Comparison of ENCODE assay signal across 2 cellular contexts in genomic region chr20:63750807-63751470, GRCh38.
TF ChIP-seq lines count a peak whose summit lies in the region.

No MANE protein-coding gene starts in this region.

TF ChIP-seq in SK-N-SH, 30 proteins besides CTCF, POLR2A, EP300 and RAD21:
- TF ChIP-seq TCF12 (IDR thresholded peaks at IDR 0.05) (no peak), FOXJ3 (CRISPR knock-in tag; IDR thresholded peaks at IDR 0.05) (no peak), FOSL2 (IDR thresholded peaks at IDR 0.05; ENCODE audit: borderline replicate concordance, low read depth) (no peak), MAX (IDR thresholded peaks at IDR 0.05; ENCODE audit: low read depth) (no peak), SMC3 (IDR thresholded peaks at IDR 0.05; ENCODE audit: low read depth, low read length) (no peak), FOXM1 (IDR thresholded peaks at IDR 0.05; ENCODE audit: low read depth) (no peak), REST (IDR thresholded peaks at IDR 0.05; ENCODE audit: low read depth, low read length) (no peak), SIN3A (IDR thresholded peaks at IDR 0.05; ENCODE audit: borderline replicate concordance, low read depth, low read length) (no peak), ZBTB33 (IDR thresholded peaks at IDR 0.05; ENCODE audit: borderline replicate concordance, low read depth) (no peak), USF1 (IDR thresholded peaks at IDR 0.05; ENCODE audit: borderline replicate concordance, low read depth) (no peak), NFIC (IDR thresholded peaks at IDR 0.05; ENCODE audit: borderline replicate concordance) (no peak), YY1 (IDR thresholded peaks at IDR 0.05; ENCODE audit: low read depth) (no peak), GABPA (IDR thresholded peaks at IDR 0.05; ENCODE audit: low read depth) (no peak), MXI1 (IDR thresholded peaks at IDR 0.05; ENCODE audit: low read depth, low read length) (no peak)
- TF ChIP-seq, protein P1, sequence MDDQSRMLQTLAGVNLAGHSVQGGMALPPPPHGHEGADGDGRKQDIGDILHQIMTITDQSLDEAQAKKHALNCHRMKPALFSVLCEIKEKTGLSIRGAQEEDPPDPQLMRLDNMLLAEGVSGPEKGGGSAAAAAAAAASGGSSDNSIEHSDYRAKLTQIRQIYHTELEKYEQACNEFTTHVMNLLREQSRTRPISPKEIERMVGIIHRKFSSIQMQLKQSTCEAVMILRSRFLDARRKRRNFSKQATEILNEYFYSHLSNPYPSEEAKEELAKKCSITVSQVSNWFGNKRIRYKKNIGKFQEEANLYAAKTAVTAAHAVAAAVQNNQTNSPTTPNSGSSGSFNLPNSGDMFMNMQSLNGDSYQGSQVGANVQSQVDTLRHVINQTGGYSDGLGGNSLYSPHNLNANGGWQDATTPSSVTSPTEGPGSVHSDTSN (IDR thresholded peaks at IDR 0.05): no peak
- TF ChIP-seq, protein P2, sequence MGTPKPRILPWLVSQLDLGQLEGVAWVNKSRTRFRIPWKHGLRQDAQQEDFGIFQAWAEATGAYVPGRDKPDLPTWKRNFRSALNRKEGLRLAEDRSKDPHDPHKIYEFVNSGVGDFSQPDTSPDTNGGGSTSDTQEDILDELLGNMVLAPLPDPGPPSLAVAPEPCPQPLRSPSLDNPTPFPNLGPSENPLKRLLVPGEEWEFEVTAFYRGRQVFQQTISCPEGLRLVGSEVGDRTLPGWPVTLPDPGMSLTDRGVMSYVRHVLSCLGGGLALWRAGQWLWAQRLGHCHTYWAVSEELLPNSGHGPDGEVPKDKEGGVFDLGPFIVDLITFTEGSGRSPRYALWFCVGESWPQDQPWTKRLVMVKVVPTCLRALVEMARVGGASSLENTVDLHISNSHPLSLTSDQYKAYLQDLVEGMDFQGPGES (IDR thresholded peaks at IDR 0.05; ENCODE audit: low read depth, low read length): no peak

TF ChIP-seq in SK-N-SH treated with all-trans-retinoic acid at 6 μM for 48 hours, 23 proteins besides CTCF, POLR2A, EP300 and RAD21:
- no peak for TF ChIP-seq ESRRG (CRISPR knock-in tag; IDR thresholded peaks at IDR 0.05)
- no peak for TF ChIP-seq BACH2 (CRISPR knock-in tag; IDR thresholded peaks at IDR 0.05; ENCODE audit: borderline replicate concordance)
- TF ChIP-seq ZFP30 (CRISPR knock-in tag; IDR thresholded peaks at IDR 0.05): no peak
- TF ChIP-seq CSRNP3 (CRISPR knock-in tag; IDR thresholded peaks at IDR 0.05): no peak
- no peak for TF ChIP-seq GLIS3 (CRISPR knock-in tag; IDR thresholded peaks at IDR 0.05)
- TF ChIP-seq SNAI2 (CRISPR knock-in tag; IDR thresholded peaks at IDR 0.05): no peak
- no peak for TF ChIP-seq ISL1 (CRISPR knock-in tag; IDR thresholded peaks at IDR 0.05)
- no peak for TF ChIP-seq ZNF8 (CRISPR knock-in tag; IDR thresholded peaks at IDR 0.05)
TF ChIP-seq in SK-N-SH treated with all-trans-retinoic acid at 6 μM for 48 hours: peak in this region for 0.
